In the genomic region with DNA sequence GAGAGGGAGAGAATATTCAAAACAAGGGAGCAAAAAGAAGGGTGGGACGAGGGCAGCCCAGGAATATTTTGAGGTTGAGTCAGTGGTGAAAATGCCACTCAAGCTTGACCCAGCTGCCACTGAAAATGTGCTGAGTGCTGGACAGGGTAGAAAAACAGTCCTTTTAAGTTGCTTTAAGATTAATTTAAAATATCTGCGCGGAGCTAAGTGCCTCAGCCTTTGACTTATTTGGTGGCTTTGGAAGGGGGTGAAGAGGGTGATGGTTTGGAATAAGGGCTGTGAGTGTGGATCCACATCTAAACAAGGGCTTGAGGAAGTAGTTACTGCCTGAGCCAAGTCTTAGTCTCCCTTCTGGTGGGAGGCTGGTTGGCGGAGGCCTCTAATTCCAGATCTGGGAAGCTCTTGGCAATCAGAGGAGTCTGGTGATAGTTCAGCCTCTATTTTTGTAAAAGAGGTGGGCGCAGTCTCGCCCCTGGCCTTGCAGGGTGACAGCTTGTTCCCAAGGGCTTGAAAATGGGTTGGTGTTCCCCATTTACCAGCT, we compare ENCODE assay signal across 16 cellular contexts.
DNase-seq lines count a peak whose midpoint lies in the region; ATAC-seq and TF ChIP-seq lines count a peak whose summit lies in the region.
"Had no signal": no experiment of that assay in that cellular context is flagged by ENCODE, and none has a peak within 500 bp of the region (broad histone marks: within the 10 kb centered on the region; RNA-seq: fewer than 3 reads in every experiment).

No MANE protein-coding gene starts in this region.

- no peaks in the 10 kb centered on the region for H3K27me3 Mint-ChIP-seq in nephron (ENCODE audit: low read depth)
- H3K27me3 Mint-ChIP-seq in type B pancreatic cell: peaks cover 17% of the 10 kb centered on the region
- peaks cover 23% of the 10 kb centered on the region for H3K27me3 Mint-ChIP-seq in T-helper 17 cell

- H3K27me3 ChIP-seq in dorsolateral prefrontal cortex: no peaks in the 10 kb centered on the region

- H3K27ac Mint-ChIP-seq in nephron: peak overlapping the region; percentile 0 to 67 (median 33)
- peak overlapping the region; percentile 22 for H3K27ac Mint-ChIP-seq in type B pancreatic cell
- H3K27ac Mint-ChIP-seq in T-helper 17 cell: no peak overlapping the region
- H3K27ac Mint-ChIP-seq: effector memory CD8-positive, alpha-beta T cell had no signal

- intact Hi-C loops in dorsolateral prefrontal cortex (cut with DNase I): no loop called here

- DNase-seq in NCI-H1694 (lab: John Stamatoyannopoulos, UW) (peak; percentile 12), NCI-H1694 treated with DMSO at 0.1 percent for 48 hours (lab: John Stamatoyannopoulos, UW) (no peak), dorsolateral prefrontal cortex (peak in 2 of 10 donors; percentile 33 to 36), type B pancreatic cell (ENCODE audit: extremely low spot score, unreplicated experiment) (no peak), OCI-M2 (lab: John Stamatoyannopoulos, UW; ENCODE audit: unreplicated experiment) (no peak), SHP77 treated with DMSO at 0.1 percent for 48 hours (lab: John Stamatoyannopoulos, UW) (no peak), T-helper 17 cell (no peak)
- DNase-seq: 8988T; effector memory CD8-positive, alpha-beta T cell; NCI-H2171; stimulated activated CD4-positive, alpha-beta T cell treated with anti-CD3 and anti-CD28 coated beads, Interleukin-1b, Interleukin-23, amount 100 ng/mL, for 48 hours; stimulated activated naive CD4-positive, alpha-beta T cell had no signal

- H3K4me1 Mint-ChIP-seq in nephron (peaks cover 45% of the 10 kb centered on the region), type B pancreatic cell (ENCODE audit: unreplicated experiment) (peaks cover 30% of the 10 kb centered on the region), T-helper 17 cell (no peaks in the 10 kb centered on the region)

- no peaks in the 10 kb centered on the region for H3K9me3 Mint-ChIP-seq in nephron
- H3K9me3 Mint-ChIP-seq in type B pancreatic cell: no peaks in the 10 kb centered on the region
- H3K9me3 Mint-ChIP-seq: effector memory CD8-positive, alpha-beta T cell had no signal

- no peaks in the 10 kb centered on the region for H3K9me3 ChIP-seq in T-helper 17 cell (ENCODE audit: control insufficient read depth, low read length, poor library complexity, severe bottlenecking)

- no peak overlapping the region for H3K4me3 ChIP-seq in dorsolateral prefrontal cortex

- H3K4me3 Mint-ChIP-seq in nephron: no peak overlapping the region
- no peak overlapping the region for H3K4me3 Mint-ChIP-seq in type B pancreatic cell
- no peak overlapping the region for H3K4me3 Mint-ChIP-seq in T-helper 17 cell
- H3K4me3 Mint-ChIP-seq: effector memory CD8-positive, alpha-beta T cell had no signal

- TF ChIP-seq CTCF in dorsolateral prefrontal cortex (IDR thresholded peaks at IDR 0.05 in 54 of 56, conservative IDR thresholded peaks at IDR 0.05 in 2 of 56; ENCODE audit: low read depth in 1 of 56, partially characterized antibody in 56 of 56): no peak
- no peak for TF ChIP-seq CTCF in nephron (IDR thresholded peaks at IDR 0.05; ENCODE audit: unreplicated experiment in 3 of 3)
- TF ChIP-seq CTCF in type B pancreatic cell (conservative IDR thresholded peaks at IDR 0.05): no peak

- H3K27ac ChIP-seq in dorsolateral prefrontal cortex: peak overlapping the region in 38 of 59 donors; percentile 2 to 96 (median 42)
- H3K27ac ChIP-seq: VCaP had no signal

- ATAC-seq in T-helper 17 cell: no peak
- ATAC-seq: effector memory CD8-positive, alpha-beta T cell; HCT116; Panc1 had no signal

- H3K36me3 Mint-ChIP-seq in nephron (ENCODE audit: low read depth) (peaks cover 6% of the 10 kb centered on the region), type B pancreatic cell (peaks cover 4% of the 10 kb centered on the region), T-helper 17 cell (ENCODE audit: low read depth) (no peaks in the 10 kb centered on the region)
